11 cellular contexts compared by ENCODE assay signal in the genomic region with DNA sequence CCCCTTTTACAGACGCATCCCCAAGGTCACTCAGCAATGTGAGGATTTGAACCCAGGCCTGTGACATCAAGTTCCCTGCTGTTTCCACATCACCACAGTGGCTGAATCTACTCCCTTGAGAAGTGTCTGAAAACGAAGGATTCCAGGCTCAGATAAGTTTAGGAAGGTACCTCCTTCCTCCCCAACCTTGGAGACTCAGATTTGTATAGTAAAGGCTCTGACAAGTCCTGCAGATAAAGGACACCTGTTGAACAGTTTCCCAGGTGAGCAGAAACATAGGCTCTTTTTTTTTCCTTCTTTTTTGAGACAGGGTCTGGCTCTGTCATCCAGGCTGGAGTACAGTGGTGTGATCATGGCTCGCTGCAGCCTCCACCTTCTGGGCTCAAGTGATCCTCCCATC. TPM values are rescaled to one million over a fixed set of nuclear protein-coding genes. Genes with fewer than 3 reads are reported as not detected.
"Had no signal": no experiment of that assay in that cellular context is flagged by ENCODE, and none has a peak within 500 bp of the region (broad histone marks: within the 10 kb centered on the region; RNA-seq: fewer than 3 reads in every experiment).

No MANE protein-coding gene starts in this region.

- H3K4me3 Mint-ChIP-seq: HFFc6 had no signal

- FAIRE-seq: H54, HTR-8/SVneo had no signal

- H3K9ac ChIP-seq: KMS-11 had no signal

- DNase-seq: GOT3, HCEC 1CT, HFFc6, IMR-90, Karpas-422, KBM-7 had no signal

- H3K4me2 ChIP-seq: KMS-11 had no signal

- H3K9me3 Mint-ChIP-seq: HFFc6 had no signal

- H3K27ac ChIP-seq: KMS-11 had no signal

- H3K27ac Mint-ChIP-seq: HFFc6 had no signal

RNA-seq across cellular contexts. Expression of gene ZNRF4, which starts 58.3 kb away (rescaled TPM):
- total RNA-seq: H9, HFFc6, HT-29, IMR-90 had no signal
- polyA plus RNA-seq: IMR-90 had no signal
